Comparison of ENCODE assay signal across 23 cellular contexts in the genomic region with DNA sequence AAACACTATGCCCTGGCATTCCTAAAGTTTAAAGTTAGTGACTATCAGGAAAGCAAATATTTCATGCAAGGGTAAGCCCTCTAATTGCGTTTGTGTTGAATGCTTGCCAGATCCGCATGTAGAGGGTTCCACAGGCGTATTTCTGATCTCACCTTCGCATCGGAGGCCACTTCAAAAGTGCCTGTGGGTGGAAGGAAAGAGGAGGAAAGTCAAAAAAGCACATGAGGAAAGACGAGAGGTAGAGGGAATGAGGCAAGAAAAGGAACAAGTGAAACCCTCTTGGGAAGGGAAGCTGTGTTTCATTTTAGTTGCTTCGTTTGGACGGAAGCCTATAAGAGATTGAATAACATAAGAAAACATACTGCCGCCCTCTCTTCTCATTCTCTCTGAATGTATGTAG.
DNase-seq lines count a peak whose midpoint lies in the region; ATAC-seq and TF ChIP-seq lines count a peak whose summit lies in the region.
"Had no signal": no experiment of that assay in that cellular context is flagged by ENCODE, and none has a peak within 500 bp of the region (broad histone marks: within the 10 kb centered on the region; RNA-seq: fewer than 3 reads in every experiment).

No MANE protein-coding gene starts in this region.

- H3K4me3 Mint-ChIP-seq in osteocyte (ENCODE audit: unreplicated experiment) = peak overlapping the region; percentile 60
- H3K4me3 Mint-ChIP-seq: activated CD4-positive, alpha-beta memory T cell treated with anti-CD3 and anti-CD28 coated beads, Interleukin-2, amount 10 ng/mL, durations not matched to agents 7 days and 5 days; activated T-cell treated with anti-CD3 and anti-CD28 coated beads, Interleukin-2, amount 50 U/mL, for 4 hours; mesothelial cell of epicardium had no signal

- DNase-seq in ascending aorta (ENCODE audit: low spot score in 2 of 2) = no peak
- peak; percentile 68 for DNase-seq in fibroblast of the conjunctiva (ENCODE audit: low read depth)
- no peak for DNase-seq in osteocyte (ENCODE audit: extremely low spot score, unreplicated experiment)
- no peak for DNase-seq in stimulated activated CD4-positive, alpha-beta T cell treated with anti-CD3 and anti-CD28 coated beads, Interleukin-4, amount 100 ng/mL, for 4 hours
- DNase-seq in DMS153 treated with DMSO at 0.1 percent for 48 hours (lab: John Stamatoyannopoulos, UW; ENCODE audit: unreplicated experiment) = no peak
- no peak for DNase-seq in activated CD4-positive, CD25-positive, alpha-beta regulatory T cell treated with anti-CD3 and anti-CD28 coated beads, Interleukin-2, amount 50 U/mL, for 72 hours
- DNase-seq: activated CD4-positive, alpha-beta memory T cell treated with anti-CD3 and anti-CD28 coated beads, Interleukin-2, amount 10 ng/mL, durations not matched to agents 7 days and 5 days; activated naive CD4-positive, alpha-beta T cell treated with anti-CD3 and anti-CD28 coated beads, Interleukin-2, amount 50 U/mL, for 16 hours; activated T-cell treated with anti-CD3 and anti-CD28 coated beads, Interleukin-2, amount 50 U/mL, for 4 hours; AML-193; body of pancreas; Caco-2; GF-D8; islet precursor cell; KG1; NCI-H1436; NCI-H446; Right ventricle myocardium superior; WERI-Rb-1 had no signal

- no peaks in the 10 kb centered on the region for H3K36me3 ChIP-seq in ascending aorta
- H3K36me3 ChIP-seq: WERI-Rb-1 had no signal

- no peak for ATAC-seq in HG02642 (IDR thresholded peaks at IDR 0.05; ENCODE audit: poor library complexity, unreplicated experiment)
- ATAC-seq: activated T-cell treated with anti-CD3 and anti-CD28 coated beads, Interleukin-2, amount 50 U/mL, for 4 hours; body of pancreas had no signal

- TF ChIP-seq EP300 in Ishikawa (IDR thresholded peaks at IDR 0.05; ENCODE audit: borderline replicate concordance) = no peak

- no peak for TF ChIP-seq RAD21 in Ishikawa (IDR thresholded peaks at IDR 0.05; ENCODE audit: low read depth)

- peak overlapping the region; percentile 93 for H3K27ac Mint-ChIP-seq in osteocyte (ENCODE audit: unreplicated experiment)
- H3K27ac Mint-ChIP-seq: activated CD4-positive, alpha-beta memory T cell treated with anti-CD3 and anti-CD28 coated beads, Interleukin-2, amount 10 ng/mL, durations not matched to agents 7 days and 5 days; mesothelial cell of epicardium had no signal

- no peak for TF ChIP-seq CTCF in ascending aorta (IDR thresholded peaks at IDR 0.05)
- TF ChIP-seq CTCF in osteocyte (IDR thresholded peaks at IDR 0.05) = no peak

- peak overlapping the region; percentile 1 to 39 for H3K4me3 ChIP-seq in ascending aorta
- H3K4me3 ChIP-seq: body of pancreas had no signal

- H3K27me3 Mint-ChIP-seq in osteocyte (ENCODE audit: unreplicated experiment) = no peaks in the 10 kb centered on the region
- H3K27me3 Mint-ChIP-seq: activated CD4-positive, alpha-beta memory T cell treated with anti-CD3 and anti-CD28 coated beads, Interleukin-2, amount 10 ng/mL, durations not matched to agents 7 days and 5 days had no signal

- no peaks in the 10 kb centered on the region for H3K27me3 ChIP-seq in ascending aorta
- H3K27me3 ChIP-seq: body of pancreas had no signal

- H3K36me3 Mint-ChIP-seq in osteocyte (ENCODE audit: unreplicated experiment) = no peaks in the 10 kb centered on the region

- no peaks in the 10 kb centered on the region for H3K9me3 ChIP-seq in ascending aorta
- H3K9me3 ChIP-seq: body of pancreas, Caco-2 had no signal

- intact Hi-C loops in ascending aorta (cut with DNase I) = no loop called here

- peaks cover 0 to 8% of the 10 kb centered on the region in 2 donors for H3K4me1 ChIP-seq in ascending aorta
- H3K4me1 ChIP-seq: body of pancreas had no signal

- H3K27ac ChIP-seq in ascending aorta = no peak overlapping the region
- H3K27ac ChIP-seq: body of pancreas, HL-60, WERI-Rb-1 had no signal

- peaks cover 37% of the 10 kb centered on the region for H3K4me1 Mint-ChIP-seq in osteocyte (ENCODE audit: unreplicated experiment)
- H3K4me1 Mint-ChIP-seq: activated CD4-positive, alpha-beta memory T cell treated with anti-CD3 and anti-CD28 coated beads, Interleukin-2, amount 10 ng/mL, durations not matched to agents 7 days and 5 days had no signal

- H3K9me3 Mint-ChIP-seq in osteocyte (ENCODE audit: unreplicated experiment) = peaks cover 3% of the 10 kb centered on the region
- H3K9me3 Mint-ChIP-seq: activated CD4-positive, alpha-beta memory T cell treated with anti-CD3 and anti-CD28 coated beads, Interleukin-2, amount 10 ng/mL, durations not matched to agents 7 days and 5 days; activated T-cell treated with anti-CD3 and anti-CD28 coated beads, Interleukin-2, amount 50 U/mL, for 4 hours had no signal

TF ChIP-seq in Ishikawa, 13 proteins besides CTCF, POLR2A, EP300 and RAD21:
- TF ChIP-seq NFIC (IDR thresholded peaks at IDR 0.05) (peak; percentile 78), CEBPB (IDR thresholded peaks at IDR 0.05) (no peak)
